In the genomic region with DNA sequence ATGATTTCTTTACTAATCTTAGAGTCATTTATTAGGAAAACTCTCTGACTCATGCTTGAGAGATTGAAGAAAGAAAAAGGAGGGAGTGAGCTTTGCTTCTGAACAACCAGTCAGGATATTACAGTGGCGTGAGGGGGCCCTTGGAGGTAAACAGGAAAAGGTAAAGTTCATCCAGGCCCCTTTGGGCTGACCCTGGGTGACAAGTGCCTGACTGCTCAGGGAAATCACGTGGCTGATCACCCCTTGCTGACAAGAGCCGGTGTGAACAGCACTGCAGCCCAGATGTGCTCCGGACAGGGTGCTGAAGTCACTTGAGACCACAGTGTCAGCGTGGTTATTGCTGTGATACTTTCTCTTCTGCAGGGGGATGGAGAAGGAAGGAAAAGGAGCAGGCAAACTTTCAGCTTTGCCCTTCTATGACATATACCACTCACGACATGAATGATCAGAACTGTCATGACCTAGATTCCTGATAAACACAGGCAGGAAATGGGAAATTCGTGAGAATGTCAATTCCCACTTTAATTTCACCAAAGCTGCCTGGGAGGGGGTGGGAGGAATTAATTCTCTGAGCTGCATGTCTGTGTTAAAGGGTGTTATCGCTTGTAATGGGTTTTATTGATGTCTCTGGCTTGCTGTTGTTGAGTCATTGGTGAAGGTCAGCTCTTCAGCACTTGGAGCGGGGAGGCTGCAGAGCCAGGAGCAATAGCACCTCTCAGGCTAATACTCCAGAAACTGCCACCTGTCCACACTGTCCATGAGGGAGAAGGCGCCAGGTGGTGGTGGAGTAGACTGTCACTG, we compare ENCODE assay signal across 1 cellular context.
TF ChIP-seq lines count a peak whose summit lies in the region.

No MANE protein-coding gene starts in this region.

TF ChIP-seq in HepG2, 621 proteins besides CTCF, POLR2A, EP300 and RAD21 (continued from another document and continues in another):
- TF ChIP-seq, protein P1, sequence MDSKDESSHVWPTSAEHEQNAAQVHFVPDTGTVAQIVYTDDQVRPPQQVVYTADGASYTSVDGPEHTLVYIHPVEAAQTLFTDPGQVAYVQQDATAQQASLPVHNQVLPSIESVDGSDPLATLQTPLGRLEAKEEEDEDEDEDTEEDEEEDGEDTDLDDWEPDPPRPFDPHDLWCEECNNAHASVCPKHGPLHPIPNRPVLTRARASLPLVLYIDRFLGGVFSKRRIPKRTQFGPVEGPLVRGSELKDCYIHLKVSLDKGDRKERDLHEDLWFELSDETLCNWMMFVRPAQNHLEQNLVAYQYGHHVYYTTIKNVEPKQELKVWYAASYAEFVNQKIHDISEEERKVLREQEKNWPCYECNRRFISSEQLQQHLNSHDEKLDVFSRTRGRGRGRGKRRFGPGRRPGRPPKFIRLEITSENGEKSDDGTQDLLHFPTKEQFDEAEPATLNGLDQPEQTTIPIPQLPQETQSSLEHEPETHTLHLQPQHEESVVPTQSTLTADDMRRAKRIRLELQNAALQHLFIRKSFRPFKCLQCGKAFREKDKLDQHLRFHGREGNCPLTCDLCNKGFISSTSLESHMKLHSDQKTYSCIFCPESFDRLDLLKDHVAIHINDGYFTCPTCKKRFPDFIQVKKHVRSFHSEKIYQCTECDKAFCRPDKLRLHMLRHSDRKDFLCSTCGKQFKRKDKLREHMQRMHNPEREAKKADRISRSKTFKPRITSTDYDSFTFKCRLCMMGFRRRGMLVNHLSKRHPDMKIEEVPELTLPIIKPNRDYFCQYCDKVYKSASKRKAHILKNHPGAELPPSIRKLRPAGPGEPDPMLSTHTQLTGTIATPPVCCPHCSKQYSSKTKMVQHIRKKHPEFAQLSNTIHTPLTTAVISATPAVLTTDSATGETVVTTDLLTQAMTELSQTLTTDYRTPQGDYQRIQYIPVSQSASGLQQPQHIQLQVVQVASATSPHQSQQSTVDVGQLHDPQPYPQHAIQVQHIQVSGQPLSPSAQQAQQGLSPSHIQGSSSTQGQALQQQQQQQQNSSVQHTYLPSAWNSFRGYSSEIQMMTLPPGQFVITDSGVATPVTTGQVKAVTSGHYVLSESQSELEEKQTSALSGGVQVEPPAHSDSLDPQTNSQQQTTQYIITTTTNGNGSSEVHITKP (CRISPR knock-in tag; IDR thresholded peaks at IDR 0.05; ENCODE audit: low read depth): peak; percentile 50; the same call in 1 of the 2 replicates
- no peak; the same call in 1 of the 2 replicates for TF ChIP-seq ZNF329 (CRISPR knock-in tag; IDR thresholded peaks at IDR 0.05; ENCODE audit: low read depth)
- 0 out of 2 replicates have a peak, but pooled peaks have one; percentile 0 for TF ChIP-seq ZFP82 (CRISPR knock-in tag; IDR thresholded peaks at IDR 0.05; ENCODE audit: borderline replicate concordance)
- TF ChIP-seq SETDB1 (CRISPR knock-in tag; IDR thresholded peaks at IDR 0.05; ENCODE audit: borderline replicate concordance): 0 out of 2 replicates have a peak, but pooled peaks have one; percentile 76
- TF ChIP-seq, protein P2, sequence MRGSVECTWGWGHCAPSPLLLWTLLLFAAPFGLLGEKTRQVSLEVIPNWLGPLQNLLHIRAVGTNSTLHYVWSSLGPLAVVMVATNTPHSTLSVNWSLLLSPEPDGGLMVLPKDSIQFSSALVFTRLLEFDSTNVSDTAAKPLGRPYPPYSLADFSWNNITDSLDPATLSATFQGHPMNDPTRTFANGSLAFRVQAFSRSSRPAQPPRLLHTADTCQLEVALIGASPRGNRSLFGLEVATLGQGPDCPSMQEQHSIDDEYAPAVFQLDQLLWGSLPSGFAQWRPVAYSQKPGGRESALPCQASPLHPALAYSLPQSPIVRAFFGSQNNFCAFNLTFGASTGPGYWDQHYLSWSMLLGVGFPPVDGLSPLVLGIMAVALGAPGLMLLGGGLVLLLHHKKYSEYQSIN (CRISPR knock-in tag; IDR thresholded peaks at IDR 0.05; ENCODE audit: borderline replicate concordance): no peak
- TF ChIP-seq HOXA3 (CRISPR knock-in tag; IDR thresholded peaks at IDR 0.05): peak; percentile 84
- no peak for TF ChIP-seq ZNF354B (CRISPR knock-in tag; IDR thresholded peaks at IDR 0.05)
- TF ChIP-seq, protein P3, sequence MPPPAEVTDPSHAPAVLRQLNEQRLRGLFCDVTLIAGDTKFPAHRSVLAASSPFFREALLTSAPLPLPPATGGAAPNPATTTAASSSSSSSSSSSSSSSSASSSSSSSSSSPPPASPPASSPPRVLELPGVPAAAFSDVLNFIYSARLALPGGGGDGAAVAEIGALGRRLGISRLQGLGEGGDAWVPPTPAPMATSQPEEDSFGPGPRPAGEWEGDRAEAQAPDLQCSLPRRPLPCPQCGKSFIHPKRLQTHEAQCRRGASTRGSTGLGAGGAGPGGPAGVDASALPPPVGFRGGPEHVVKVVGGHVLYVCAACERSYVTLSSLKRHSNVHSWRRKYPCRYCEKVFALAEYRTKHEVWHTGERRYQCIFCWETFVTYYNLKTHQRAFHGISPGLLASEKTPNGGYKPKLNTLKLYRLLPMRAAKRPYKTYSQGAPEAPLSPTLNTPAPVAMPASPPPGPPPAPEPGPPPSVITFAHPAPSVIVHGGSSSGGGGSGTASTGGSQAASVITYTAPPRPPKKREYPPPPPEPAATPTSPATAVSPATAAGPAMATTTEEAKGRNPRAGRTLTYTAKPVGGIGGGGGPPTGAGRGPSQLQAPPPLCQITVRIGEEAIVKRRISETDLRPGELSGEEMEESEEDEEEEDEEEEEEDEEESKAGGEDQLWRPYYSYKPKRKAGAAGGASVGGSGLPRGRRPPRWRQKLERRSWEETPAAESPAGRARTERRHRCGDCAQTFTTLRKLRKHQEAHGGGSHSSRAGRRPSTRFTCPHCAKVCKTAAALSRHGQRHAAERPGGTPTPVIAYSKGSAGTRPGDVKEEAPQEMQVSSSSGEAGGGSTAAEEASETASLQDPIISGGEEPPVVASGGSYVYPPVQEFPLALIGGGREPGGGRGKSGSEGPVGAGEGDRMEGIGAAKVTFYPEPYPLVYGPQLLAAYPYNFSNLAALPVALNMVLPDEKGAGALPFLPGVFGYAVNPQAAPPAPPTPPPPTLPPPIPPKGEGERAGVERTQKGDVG (CRISPR knock-in tag; IDR thresholded peaks at IDR 0.05; ENCODE audit: borderline replicate concordance): 0 out of 2 replicates have a peak, but pooled peaks have one; percentile 25
- TF ChIP-seq, protein P4, sequence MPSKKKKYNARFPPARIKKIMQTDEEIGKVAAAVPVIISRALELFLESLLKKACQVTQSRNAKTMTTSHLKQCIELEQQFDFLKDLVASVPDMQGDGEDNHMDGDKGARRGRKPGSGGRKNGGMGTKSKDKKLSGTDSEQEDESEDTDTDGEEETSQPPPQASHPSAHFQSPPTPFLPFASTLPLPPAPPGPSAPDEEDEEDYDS (CRISPR knock-in tag; IDR thresholded peaks at IDR 0.05): peak; percentile 43; the same call in 1 of the 2 replicates
- TF ChIP-seq JUND (CRISPR knock-in tag; IDR thresholded peaks at IDR 0.05): peak; percentile 72
- TF ChIP-seq GZF1 (CRISPR knock-in tag; IDR thresholded peaks at IDR 0.05): 0 out of 2 replicates have a peak, but pooled peaks have one; percentile 15
- TF ChIP-seq MAFK (conservative IDR thresholded peaks at IDR 0.05 in 1 of 2, IDR thresholded peaks at IDR 0.05 in 1 of 2; ENCODE audit: low read length in 2 of 2): no peak
- TF ChIP-seq EED (CRISPR knock-in tag; IDR thresholded peaks at IDR 0.05): no peak
- peak; percentile 81 for TF ChIP-seq BORCS8-MEF2B (CRISPR knock-in tag; IDR thresholded peaks at IDR 0.05)
- no peak for TF ChIP-seq RFX5 (IDR thresholded peaks at IDR 0.05; ENCODE audit: low read depth, low read length)
- TF ChIP-seq, protein P5, sequence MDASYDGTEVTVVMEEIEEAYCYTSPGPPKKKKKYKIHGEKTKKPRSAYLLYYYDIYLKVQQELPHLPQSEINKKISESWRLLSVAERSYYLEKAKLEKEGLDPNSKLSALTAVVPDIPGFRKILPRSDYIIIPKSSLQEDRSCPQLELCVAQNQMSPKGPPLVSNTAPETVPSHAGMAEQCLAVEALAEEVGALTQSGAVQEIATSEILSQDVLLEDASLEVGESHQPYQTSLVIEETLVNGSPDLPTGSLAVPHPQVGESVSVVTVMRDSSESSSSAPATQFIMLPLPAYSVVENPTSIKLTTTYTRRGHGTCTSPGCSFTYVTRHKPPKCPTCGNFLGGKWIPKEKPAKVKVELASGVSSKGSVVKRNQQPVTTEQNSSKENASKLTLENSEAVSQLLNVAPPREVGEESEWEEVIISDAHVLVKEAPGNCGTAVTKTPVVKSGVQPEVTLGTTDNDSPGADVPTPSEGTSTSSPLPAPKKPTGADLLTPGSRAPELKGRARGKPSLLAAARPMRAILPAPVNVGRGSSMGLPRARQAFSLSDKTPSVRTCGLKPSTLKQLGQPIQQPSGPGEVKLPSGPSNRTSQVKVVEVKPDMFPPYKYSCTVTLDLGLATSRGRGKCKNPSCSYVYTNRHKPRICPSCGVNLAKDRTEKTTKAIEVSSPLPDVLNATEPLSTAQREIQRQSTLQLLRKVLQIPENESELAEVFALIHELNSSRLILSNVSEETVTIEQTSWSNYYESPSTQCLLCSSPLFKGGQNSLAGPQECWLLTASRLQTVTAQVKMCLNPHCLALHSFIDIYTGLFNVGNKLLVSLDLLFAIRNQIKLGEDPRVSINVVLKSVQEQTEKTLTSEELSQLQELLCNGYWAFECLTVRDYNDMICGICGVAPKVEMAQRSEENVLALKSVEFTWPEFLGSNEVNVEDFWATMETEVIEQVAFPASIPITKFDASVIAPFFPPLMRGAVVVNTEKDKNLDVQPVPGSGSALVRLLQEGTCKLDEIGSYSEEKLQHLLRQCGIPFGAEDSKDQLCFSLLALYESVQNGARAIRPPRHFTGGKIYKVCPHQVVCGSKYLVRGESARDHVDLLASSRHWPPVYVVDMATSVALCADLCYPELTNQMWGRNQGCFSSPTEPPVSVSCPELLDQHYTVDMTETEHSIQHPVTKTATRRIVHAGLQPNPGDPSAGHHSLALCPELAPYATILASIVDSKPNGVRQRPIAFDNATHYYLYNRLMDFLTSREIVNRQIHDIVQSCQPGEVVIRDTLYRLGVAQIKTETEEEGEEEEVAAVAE (CRISPR knock-in tag; IDR thresholded peaks at IDR 0.05; ENCODE audit: borderline replicate concordance): peak; percentile 43; the same call in 1 of the 2 replicates
- TF ChIP-seq, protein P6, sequence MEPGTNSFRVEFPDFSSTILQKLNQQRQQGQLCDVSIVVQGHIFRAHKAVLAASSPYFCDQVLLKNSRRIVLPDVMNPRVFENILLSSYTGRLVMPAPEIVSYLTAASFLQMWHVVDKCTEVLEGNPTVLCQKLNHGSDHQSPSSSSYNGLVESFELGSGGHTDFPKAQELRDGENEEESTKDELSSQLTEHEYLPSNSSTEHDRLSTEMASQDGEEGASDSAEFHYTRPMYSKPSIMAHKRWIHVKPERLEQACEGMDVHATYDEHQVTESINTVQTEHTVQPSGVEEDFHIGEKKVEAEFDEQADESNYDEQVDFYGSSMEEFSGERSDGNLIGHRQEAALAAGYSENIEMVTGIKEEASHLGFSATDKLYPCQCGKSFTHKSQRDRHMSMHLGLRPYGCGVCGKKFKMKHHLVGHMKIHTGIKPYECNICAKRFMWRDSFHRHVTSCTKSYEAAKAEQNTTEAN (CRISPR knock-in tag; conservative IDR thresholded peaks at IDR 0.05): peak; percentile 78; the same call in 1 of the 2 replicates
- TF ChIP-seq NR2F2 (IDR thresholded peaks at IDR 0.05; ENCODE audit: borderline replicate concordance, low read depth): peak; percentile 78; the same call in 1 of the 2 replicates
- peak; percentile 82; the same call in 1 of the 2 replicates for TF ChIP-seq ZSCAN20 (CRISPR knock-in tag; IDR thresholded peaks at IDR 0.05; ENCODE audit: borderline replicate concordance)
- no peak for TF ChIP-seq NFRKB (IDR thresholded peaks at IDR 0.05)
- peak; percentile 87 for TF ChIP-seq SMYD3 (CRISPR knock-in tag; IDR thresholded peaks at IDR 0.05)
- peak; percentile 80; the same call in 1 of the 2 replicates for TF ChIP-seq ZNF124 (CRISPR knock-in tag; IDR thresholded peaks at IDR 0.05)
- TF ChIP-seq ZMYM4 (CRISPR knock-in tag; IDR thresholded peaks at IDR 0.05): peak; percentile 97
- no peak for TF ChIP-seq ZNF850 (CRISPR knock-in tag; conservative IDR thresholded peaks at IDR 0.05)
- TF ChIP-seq ELF4 (CRISPR knock-in tag; IDR thresholded peaks at IDR 0.05; ENCODE audit: borderline replicate concordance): no peak
- peak; percentile 42 for TF ChIP-seq THAP11 (CRISPR knock-in tag; IDR thresholded peaks at IDR 0.05)
- no peak for TF ChIP-seq PAX8 (CRISPR knock-in tag; IDR thresholded peaks at IDR 0.05; ENCODE audit: borderline replicate concordance)
- no peak for TF ChIP-seq ARHGAP35 (CRISPR knock-in tag; IDR thresholded peaks at IDR 0.05; ENCODE audit: borderline replicate concordance)
- TF ChIP-seq, protein P7, sequence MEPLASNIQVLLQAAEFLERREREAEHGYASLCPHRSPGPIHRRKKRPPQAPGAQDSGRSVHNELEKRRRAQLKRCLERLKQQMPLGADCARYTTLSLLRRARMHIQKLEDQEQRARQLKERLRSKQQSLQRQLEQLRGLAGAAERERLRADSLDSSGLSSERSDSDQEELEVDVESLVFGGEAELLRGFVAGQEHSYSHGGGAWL (CRISPR knock-in tag; IDR thresholded peaks at IDR 0.05): peak; percentile 63; the same call in 1 of the 2 replicates
- TF ChIP-seq NFIC (IDR thresholded peaks at IDR 0.05; ENCODE audit: low read length): peak; percentile 40; the same call in 1 of the 2 replicates
- peak; percentile 77; the same call in 1 of the 2 replicates for TF ChIP-seq STAT5B (CRISPR knock-in tag; IDR thresholded peaks at IDR 0.05)
- TF ChIP-seq, protein P8, sequence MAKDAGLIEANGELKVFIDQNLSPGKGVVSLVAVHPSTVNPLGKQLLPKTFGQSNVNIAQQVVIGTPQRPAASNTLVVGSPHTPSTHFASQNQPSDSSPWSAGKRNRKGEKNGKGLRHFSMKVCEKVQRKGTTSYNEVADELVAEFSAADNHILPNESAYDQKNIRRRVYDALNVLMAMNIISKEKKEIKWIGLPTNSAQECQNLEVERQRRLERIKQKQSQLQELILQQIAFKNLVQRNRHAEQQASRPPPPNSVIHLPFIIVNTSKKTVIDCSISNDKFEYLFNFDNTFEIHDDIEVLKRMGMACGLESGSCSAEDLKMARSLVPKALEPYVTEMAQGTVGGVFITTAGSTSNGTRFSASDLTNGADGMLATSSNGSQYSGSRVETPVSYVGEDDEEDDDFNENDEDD (CRISPR knock-in tag; IDR thresholded peaks at IDR 0.05; ENCODE audit: borderline replicate concordance): peak; percentile 57; the same call in 1 of the 2 replicates
- TF ChIP-seq FOXK2 (IDR thresholded peaks at IDR 0.05): no peak
- TF ChIP-seq ONECUT2 (CRISPR knock-in tag; IDR thresholded peaks at IDR 0.05): no peak
- TF ChIP-seq, protein P9, sequence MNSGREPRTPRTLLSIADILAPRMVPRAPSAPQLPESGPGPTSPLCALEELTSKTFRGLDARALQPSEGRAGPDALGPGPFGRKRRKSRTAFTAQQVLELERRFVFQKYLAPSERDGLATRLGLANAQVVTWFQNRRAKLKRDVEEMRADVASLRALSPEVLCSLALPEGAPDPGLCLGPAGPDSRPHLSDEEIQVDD (CRISPR knock-in tag; IDR thresholded peaks at IDR 0.05; ENCODE audit: borderline replicate concordance): no peak; the same call in 1 of the 2 replicates
- TF ChIP-seq ZSCAN12 (CRISPR knock-in tag; IDR thresholded peaks at IDR 0.05): peak; percentile 96
- no peak; the same call in 1 of the 2 replicates for TF ChIP-seq FLYWCH1 (CRISPR knock-in tag; IDR thresholded peaks at IDR 0.05)
- TF ChIP-seq, protein P10, sequence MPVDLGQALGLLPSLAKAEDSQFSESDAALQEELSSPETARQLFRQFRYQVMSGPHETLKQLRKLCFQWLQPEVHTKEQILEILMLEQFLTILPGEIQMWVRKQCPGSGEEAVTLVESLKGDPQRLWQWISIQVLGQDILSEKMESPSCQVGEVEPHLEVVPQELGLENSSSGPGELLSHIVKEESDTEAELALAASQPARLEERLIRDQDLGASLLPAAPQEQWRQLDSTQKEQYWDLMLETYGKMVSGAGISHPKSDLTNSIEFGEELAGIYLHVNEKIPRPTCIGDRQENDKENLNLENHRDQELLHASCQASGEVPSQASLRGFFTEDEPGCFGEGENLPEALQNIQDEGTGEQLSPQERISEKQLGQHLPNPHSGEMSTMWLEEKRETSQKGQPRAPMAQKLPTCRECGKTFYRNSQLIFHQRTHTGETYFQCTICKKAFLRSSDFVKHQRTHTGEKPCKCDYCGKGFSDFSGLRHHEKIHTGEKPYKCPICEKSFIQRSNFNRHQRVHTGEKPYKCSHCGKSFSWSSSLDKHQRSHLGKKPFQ (CRISPR knock-in tag; IDR thresholded peaks at IDR 0.05; ENCODE audit: insufficient replicate concordance): peak; percentile 99
